Comparison of ENCODE assay signal across 8 cellular contexts in genomic region chr5:43313854-43314457, GRCh38. TPM values are rescaled to one million over a fixed set of nuclear protein-coding genes. Genes with fewer than 3 reads are reported as not detected.
DNase-seq lines count a peak whose midpoint lies in the region; ATAC-seq and TF ChIP-seq lines count a peak whose summit lies in the region.

No MANE protein-coding gene starts in this region.

- peaks cover 8% of the 10 kb centered on the region; the same call in 1 of the 2 replicates for H3K9me3 ChIP-seq in DOHH2 (ENCODE audit: control insufficient read depth, insufficient read depth, low read length)

- DNase-seq in NCI-H1930 (lab: John Stamatoyannopoulos, UW) (peak; percentile 44 to 46), midbrain (lab: John Stamatoyannopoulos, UW) (peak; percentile 80), glomerular visceral epithelial cell (ENCODE audit: extremely low spot score) (no peak), foreskin melanocyte (no peak)
- DNase-seq in effector CD4-positive, alpha-beta T cell, result no peak

- H3K9me2 ChIP-seq in DOHH2 (replicated peaks; ENCODE audit: control insufficient read depth, low read length), result no peaks in the 10 kb centered on the region

- H3K27me3 ChIP-seq in DOHH2 (ENCODE audit: control insufficient read depth, low read length), result no peaks in the 10 kb centered on the region

- peaks cover 10% of the 10 kb centered on the region for H3F3A ChIP-seq in DOHH2 (ENCODE audit: control insufficient read depth, insufficient read depth)

- H3K4me3 Mint-ChIP-seq in brain, result peak overlapping the region; percentile 96 to 99 (median 99)

- peaks cover 51% of the 10 kb centered on the region for H3K4me1 ChIP-seq in DOHH2 (ENCODE audit: control insufficient read depth, low read length)

- H3K79me2 ChIP-seq in DOHH2 (ENCODE audit: control insufficient read depth, low read length), result peaks cover 47% of the 10 kb centered on the region

- no peak for ATAC-seq in GM18519 (IDR thresholded peaks at IDR 0.05; ENCODE audit: low FRiP score, unreplicated experiment)

- peak overlapping the region; percentile 94 to 99 (median 98) for H3K27ac Mint-ChIP-seq in brain

- H3K4me1 Mint-ChIP-seq in brain, result peaks cover 75% of the 10 kb centered on the region

- peak overlapping the region; percentile 60 for H3K4me3 ChIP-seq in DOHH2 (ENCODE audit: low read length)

- H3K36me3 ChIP-seq in DOHH2 (ENCODE audit: control insufficient read depth, low read length), result peaks cover 49% of the 10 kb centered on the region

- H3K27me3 Mint-ChIP-seq in brain, result peaks cover 21% of the 10 kb centered on the region

- peaks cover 39% of the 10 kb centered on the region for H4K20me1 ChIP-seq in DOHH2 (ENCODE audit: control insufficient read depth, insufficient read depth, low read depth, low read length)

- TF ChIP-seq CTCF in DOHH2 (IDR thresholded peaks at IDR 0.05; ENCODE audit: low read depth, low read length, poor library complexity, severe bottlenecking) (no peak), brain (conservative IDR thresholded peaks at IDR 0.05) (no peak)

- peak overlapping the region; percentile 96 for H3K27ac ChIP-seq in DOHH2 (ENCODE audit: low read depth, low read length)

- peaks cover 0 to 8% (median 0%) of the 10 kb centered on the region in 5 experiments for H3K9me3 Mint-ChIP-seq in brain

- peak overlapping the region; percentile 77 for H3K4me2 ChIP-seq in DOHH2 (ENCODE audit: low read length)

- H3K36me3 Mint-ChIP-seq in brain, result peaks cover 32% of the 10 kb centered on the region

RNA-seq across cellular contexts. Expression of gene HMGCS1, which starts 0.7 kb away (rescaled TPM):
- 35.3 TPM for polyA plus RNA-seq in brain (ENCODE audit: insufficient read depth, low read depth, low replicate concordance)

Comparison
In these comparisons a context has a peak if more than half of its experiments do, and no peak if none do; other contexts are left out.
1. DNase-seq: peak in NCI-H1930 (2 of 2) and midbrain (single experiment); none in effector CD4-positive, alpha-beta T cell (single experiment), glomerular visceral epithelial cell (single experiment) and foreskin melanocyte (single experiment).